In genomic region chr1:212670882-212671281, GRCh38 we compare ENCODE assay signal across 20 cellular contexts. TPM values are rescaled to one million over a fixed set of nuclear protein-coding genes. Genes with fewer than 3 reads are reported as not detected.
DNase-seq lines count a peak whose midpoint lies in the region; ATAC-seq, FAIRE-seq and TF ChIP-seq lines count a peak whose summit lies in the region.
"Had no signal": no experiment of that assay in that cellular context is flagged by ENCODE, and none has a peak within 500 bp of the region (broad histone marks: within the 10 kb centered on the region; RNA-seq: fewer than 3 reads in every experiment).

No MANE protein-coding gene starts in this region.

- DNase-seq in GM23338 (ENCODE audit: low spot score): no peak
- DNase-seq in NB4 (ENCODE audit: low read depth): no peak
- no peak for DNase-seq in H1 (ENCODE audit: low read depth in 1 of 2, low spot score in 2 of 2)
- DNase-seq in trophoblast cell: peak in 1 of 2 donors; percentile 7
- DNase-seq in GM10266 (ENCODE audit: extremely low spot score): no peak
- DNase-seq in H9: no peak
- DNase-seq in GM20000 (ENCODE audit: low spot score): no peak
- DNase-seq: activated CD4-positive, alpha-beta T cell treated with anti-CD3 and anti-CD28 coated beads, Interleukin-2, amount 50 U/mL, for 48 hours; activated CD4-positive, CD25-positive, alpha-beta regulatory T cell; activated gamma-delta T cell; dermis blood vessel endothelial cell; nephron progenitor cell; stimulated activated CD4-positive, alpha-beta T cell treated with anti-CD3 and anti-CD28 coated beads, Interleukin-2, amount 100 ng/mL, for 48 hours had no signal

- no peak overlapping the region for H3K14ac ChIP-seq in H1 (ENCODE audit: insufficient read length)
- H3K14ac ChIP-seq in trophoblast cell (ENCODE audit: low read length): no peak overlapping the region
- no peak overlapping the region for H3K14ac ChIP-seq in H9 (ENCODE audit: insufficient read depth, low read length)

- H3K56ac ChIP-seq in H1 (replicated peaks; ENCODE audit: insufficient read length, low read depth, low read length): no peak overlapping the region
- H3K56ac ChIP-seq in H9 (ENCODE audit: insufficient read length, low read depth, low read length): no peak overlapping the region

- no peak for ATAC-seq in GM23338
- no peak for ATAC-seq in GM21360 (IDR thresholded peaks at IDR 0.05; ENCODE audit: unreplicated experiment)

- peaks cover 14% of the 10 kb centered on the region for H3K4me1 ChIP-seq in GM23338 (ENCODE audit: insufficient read depth)
- H3K4me1 ChIP-seq in H1 (replicated peaks in 1 of 4; ENCODE audit: control insufficient read depth in 3 of 4, insufficient read depth in 4 of 4, low read length in 3 of 4): peaks cover 0 to 8% (median 6%) of the 10 kb centered on the region in 4 experiments; a peak in 3 of 7 replicates
- H3K4me1 ChIP-seq in trophoblast cell (ENCODE audit: control insufficient read depth in 1 of 2, insufficient read depth in 2 of 2, low read length in 2 of 2): peaks cover 7 to 16% of the 10 kb centered on the region in 2 experiments
- H3K4me1 ChIP-seq in H9 (ENCODE audit: insufficient read depth, low read length): peaks cover 9% of the 10 kb centered on the region; the same call in 1 of the 2 replicates

- H3K9me3 ChIP-seq in H1 (ENCODE audit: insufficient read depth in 2 of 2, low read depth in 1 of 2, low read length in 1 of 2) (no peaks in the 10 kb centered on the region), trophoblast cell (ENCODE audit: insufficient read depth, low read depth, low read length) (no peaks in the 10 kb centered on the region), H9 (ENCODE audit: control insufficient read depth, low read depth, low read length) (no peaks in the 10 kb centered on the region)
- H3K9me3 ChIP-seq: heart left ventricle, MG63, tibial nerve had no signal

- H4K8ac ChIP-seq in H1 (ENCODE audit: extremely low read depth, insufficient read depth, low read length) (no peak overlapping the region), trophoblast cell (ENCODE audit: low read depth, low read length) (no peak overlapping the region), H9 (replicated peaks; ENCODE audit: insufficient read length, low read depth, low read length) (no peak overlapping the region)

- no peak overlapping the region for H2BK120ac ChIP-seq in H1 (replicated peaks; ENCODE audit: low read depth, low read length)
- H2BK120ac ChIP-seq in trophoblast cell (ENCODE audit: insufficient read depth, low read length, poor library complexity): no peak overlapping the region
- no peak overlapping the region for H2BK120ac ChIP-seq in H9 (ENCODE audit: low read depth, low read length, poor library complexity, severe bottlenecking)

- H3K4me1 Mint-ChIP-seq in GM23338: peaks cover 38% of the 10 kb centered on the region
- peaks cover 17 to 21% of the 10 kb centered on the region in 2 experiments for H3K4me1 Mint-ChIP-seq in H9

- no peaks in the 10 kb centered on the region for H3K9me2 ChIP-seq in GM23338 (ENCODE audit: insufficient read depth)

- POLR2A ChIA-PET in H1 (lab: Charles Lee; ENCODE audit: partially characterized antibody): interaction anchor here (1.0 to 2.1 kb wide), 3 partner anchors 13 to 239 kb away, joined by 3 to 7 read pairs (median 7); partner anchors contain the start of gene ATF3

- peak overlapping the region; percentile 58 for H2AFZ ChIP-seq in GM23338
- H2AFZ ChIP-seq in H1 (ENCODE audit: low read length): peak overlapping the region; percentile 82; the same call in 1 of the 2 replicates
- no peak overlapping the region for H2AFZ ChIP-seq in trophoblast cell (ENCODE audit: insufficient read depth, low read length, poor library complexity)
- H2AFZ ChIP-seq in H9 (ENCODE audit: low read length): no peak overlapping the region

- no peak overlapping the region for H4K12ac ChIP-seq in trophoblast cell (ENCODE audit: low read depth, low read length)

- H2BK15ac ChIP-seq in H1 (ENCODE audit: low read length) (no peak overlapping the region), H9 (ENCODE audit: low read depth, low read length) (no peak overlapping the region)

- H3K4me3 ChIP-seq in GM23338: no peak overlapping the region
- H3K4me3 ChIP-seq in NB4 (ENCODE audit: low read depth, low read length): peak overlapping the region; percentile 16
- H3K4me3 ChIP-seq in H1 (ENCODE audit: extremely low read depth in 1 of 4, insufficient read depth in 2 of 4, low read depth in 3 of 4, low read length in 4 of 4): no peak overlapping the region
- no peak overlapping the region for H3K4me3 ChIP-seq in trophoblast cell (ENCODE audit: low read depth, low read length)
- H3K4me3 ChIP-seq: heart left ventricle, MG63, skin epidermis, tibial nerve had no signal

- H3K23ac ChIP-seq in H1 (ENCODE audit: insufficient read length) (no peak overlapping the region), trophoblast cell (ENCODE audit: low read length) (no peak overlapping the region), H9 (ENCODE audit: insufficient read length, low read depth, low read length) (no peak overlapping the region)

- FAIRE-seq in H1 (lab: Jason Lieb, UNC): no peak

- no peak overlapping the region for H2BK5ac ChIP-seq in H1 (ENCODE audit: low read depth, low read length)
- no peak overlapping the region for H2BK5ac ChIP-seq in trophoblast cell (ENCODE audit: low read depth, low read length, poor library complexity)
- H2BK5ac ChIP-seq in H9 (ENCODE audit: insufficient read length, low read length): no peak overlapping the region

- H3K18ac ChIP-seq in H1 (ENCODE audit: extremely low read depth, low read length) (no peak overlapping the region), trophoblast cell (ENCODE audit: low read length) (no peak overlapping the region), H9 (ENCODE audit: insufficient read length, low read depth, low read length) (no peak overlapping the region)

- H2BK12ac ChIP-seq in H1 (ENCODE audit: low read depth, low read length): 0 out of 2 replicates have a peak overlapping the region, but pooled peaks have one; percentile 56
- H2BK12ac ChIP-seq in trophoblast cell (ENCODE audit: low read length): peak overlapping the region; percentile 75
- H2BK12ac ChIP-seq in H9 (ENCODE audit: insufficient read length, low read depth, low read length): no peak overlapping the region

- H4K5ac ChIP-seq in H1 (ENCODE audit: insufficient read length, low read depth, low read length) (no peak overlapping the region), H9 (ENCODE audit: insufficient read length, low read depth, low read length) (no peak overlapping the region)

- H3K79me1 ChIP-seq in H1 (ENCODE audit: low read depth, low read length): no peaks in the 10 kb centered on the region; the same call in 1 of the 2 replicates
- H3K79me1 ChIP-seq in trophoblast cell (ENCODE audit: low read length): peaks cover 4% of the 10 kb centered on the region
- no peaks in the 10 kb centered on the region for H3K79me1 ChIP-seq in H9 (ENCODE audit: insufficient read depth, low read depth, low read length, poor library complexity, severe bottlenecking)

- TF ChIP-seq POLR2A in NB4 (IDR thresholded peaks at IDR 0.05; ENCODE audit: extremely low read depth, insufficient read length) (no peak), H1 (IDR thresholded peaks at IDR 0.05; ENCODE audit: control extremely low read depth in 1 of 2, low read depth in 2 of 2, low read length in 2 of 2) (no peak)

- no peak overlapping the region for H3K9ac ChIP-seq in H1 (replicated peaks in 1 of 4; ENCODE audit: extremely low read depth in 1 of 4, low read depth in 3 of 4, low read length in 3 of 4)
- no peak overlapping the region for H3K9ac ChIP-seq in trophoblast cell (ENCODE audit: low read length)
- no peak overlapping the region for H3K9ac ChIP-seq in H9 (ENCODE audit: extremely low read depth, insufficient read length, low read length)

- no peak overlapping the region for H4K91ac ChIP-seq in H1 (replicated peaks; ENCODE audit: insufficient read length, low read length)
- H4K91ac ChIP-seq in trophoblast cell (ENCODE audit: low read depth, low read length): no peak overlapping the region
- H4K91ac ChIP-seq in H9 (ENCODE audit: insufficient read length, low read depth, low read length): no peak overlapping the region

- no peak overlapping the region for H3T11ph ChIP-seq in H9 (ENCODE audit: low read length)

- no peak overlapping the region for H3K4ac ChIP-seq in H1 (replicated peaks; ENCODE audit: insufficient read length, low read depth, low read length)
- H3K4ac ChIP-seq in trophoblast cell (ENCODE audit: low read depth, low read length): no peak overlapping the region
- H3K4ac ChIP-seq in H9 (ENCODE audit: low read depth, low read length): no peak overlapping the region

- H3K9me3 Mint-ChIP-seq in GM23338 (no peaks in the 10 kb centered on the region), H9 (no peaks in the 10 kb centered on the region; a peak in 1 of 5 replicates)
- H3K9me3 Mint-ChIP-seq: nephron progenitor cell; stimulated activated naive CD8-positive, alpha-beta T cell treated with anti-CD3 and anti-CD28 coated beads, Interleukin-15, Interleukin-2, amounts not matched to agents 100 ng/mL and 50 ng/mL, for 24 hours had no signal

- H3K4me2 ChIP-seq in GM23338 (no peak overlapping the region), H1 (ENCODE audit: insufficient read depth in 1 of 2, low read depth in 2 of 2, low read length in 2 of 2) (no peak overlapping the region), trophoblast cell (ENCODE audit: low read length) (no peak overlapping the region), H9 (ENCODE audit: insufficient read depth, insufficient read length, low read length) (no peak overlapping the region)

- TF ChIP-seq EP300 in H1 (IDR thresholded peaks at IDR 0.05; ENCODE audit: borderline replicate concordance in 1 of 2, low read depth in 2 of 2, low read length in 2 of 2): no peak

- TF ChIP-seq CTCF in GM23338 (conservative IDR thresholded peaks at IDR 0.05; ENCODE audit: low read depth in 2 of 2): no peak
- no peak for TF ChIP-seq CTCF in NB4 (IDR thresholded peaks at IDR 0.05; ENCODE audit: low read depth, low read length)
- no peak for TF ChIP-seq CTCF in H1 (IDR thresholded peaks at IDR 0.05; ENCODE audit: control extremely low read depth in 1 of 3, insufficient read depth in 1 of 3, low read depth in 1 of 3, low read length in 3 of 3)
- no peak for TF ChIP-seq CTCF in GM10266 (IDR thresholded peaks at IDR 0.05; ENCODE audit: control insufficient read depth, insufficient read depth, low read depth, missing control alignments)
- no peak for TF ChIP-seq CTCF in H9 (conservative IDR thresholded peaks at IDR 0.05)
- no peak for TF ChIP-seq CTCF in GM20000 (IDR thresholded peaks at IDR 0.05; ENCODE audit: extremely low read depth, missing control alignments)

- H3K23me2 ChIP-seq in H1 (ENCODE audit: low read depth, low read length): no peaks in the 10 kb centered on the region
- H3K23me2 ChIP-seq in H9 (ENCODE audit: insufficient read length, low read depth, low read length, poor library complexity, severe bottlenecking): no peaks in the 10 kb centered on the region

- H4K20me1 ChIP-seq in GM23338 (replicated peaks; ENCODE audit: insufficient read depth) (no peaks in the 10 kb centered on the region), H1 (replicated peaks in 1 of 2; ENCODE audit: control insufficient read depth in 1 of 2, insufficient read depth in 2 of 2, low read length in 2 of 2) (no peaks in the 10 kb centered on the region), H9 (ENCODE audit: control insufficient read depth, insufficient read depth, insufficient read length) (no peaks in the 10 kb centered on the region)

- CTCF ChIA-PET in H1 (lab: Charles Lee; ENCODE audit: partially characterized antibody): interaction anchor here (0.5 to 2.6 kb wide), 12 partner anchors 17 to 325 kb away, joined by 3 to 10 read pairs (median 3); no protein-coding TSS in a partner anchor

- H3K4me3 Mint-ChIP-seq in GM23338 (no peak overlapping the region), H9 (no peak overlapping the region)
- H3K4me3 Mint-ChIP-seq: nephron progenitor cell; stimulated activated naive CD8-positive, alpha-beta T cell treated with anti-CD3 and anti-CD28 coated beads, Interleukin-15, Interleukin-2, amounts not matched to agents 100 ng/mL and 50 ng/mL, for 24 hours had no signal

- TF ChIP-seq RAD21 in H1 (IDR thresholded peaks at IDR 0.05 in 1 of 2, conservative IDR thresholded peaks at IDR 0.05 in 1 of 2; ENCODE audit: low read depth in 2 of 2, low read length in 2 of 2): no peak

- H2BK20ac ChIP-seq in H1 (ENCODE audit: low read length) (no peak overlapping the region), H9 (ENCODE audit: low read depth, low read length, poor library complexity, severe bottlenecking) (no peak overlapping the region)

- no peak overlapping the region for H2AK5ac ChIP-seq in H1 (ENCODE audit: low read depth, low read length)
- no peak overlapping the region for H2AK5ac ChIP-seq in trophoblast cell (ENCODE audit: low read length)
- no peak overlapping the region for H2AK5ac ChIP-seq in H9 (ENCODE audit: insufficient read length, low read length)

- H3K36me3 ChIP-seq in GM23338 (ENCODE audit: insufficient read depth) (no peaks in the 10 kb centered on the region), H1 (ENCODE audit: control insufficient read depth in 2 of 4, insufficient read depth in 4 of 4, low read length in 3 of 4) (no peaks in the 10 kb centered on the region), trophoblast cell (ENCODE audit: control insufficient read depth in 1 of 2, insufficient read depth in 2 of 2, low read length in 2 of 2) (no peaks in the 10 kb centered on the region)
- H3K36me3 ChIP-seq: heart left ventricle, MG63, tibial nerve had no signal

- H3K36me3 Mint-ChIP-seq in GM23338 (ENCODE audit: low read depth): no peaks in the 10 kb centered on the region
- H3K36me3 Mint-ChIP-seq in H9 (ENCODE audit: insufficient read depth in 1 of 3, low read depth in 3 of 3): no peaks in the 10 kb centered on the region

- H3K27me3 ChIP-seq in GM23338 (ENCODE audit: insufficient read depth) (peaks cover 9% of the 10 kb centered on the region), H1 (replicated peaks in 1 of 4; ENCODE audit: control insufficient read depth in 3 of 4, extremely low read depth in 1 of 4, insufficient read depth in 3 of 4, low read length in 3 of 4) (peaks cover 0 to 7% (median 4%) of the 10 kb centered on the region in 4 experiments; a peak in 4 of 7 replicates), trophoblast cell (ENCODE audit: insufficient read depth, low read length) (no peaks in the 10 kb centered on the region), H9 (ENCODE audit: insufficient read depth, low read length) (peaks cover 2% of the 10 kb centered on the region; the same call in 1 of the 2 replicates)
- H3K27me3 ChIP-seq: tibial nerve had no signal

- H3K27ac ChIP-seq in GM23338 (ENCODE audit: low read depth) (0 out of 2 replicates have a peak overlapping the region, but pooled peaks have one; percentile 10), H1 (ENCODE audit: low read depth, low read length) (no peak overlapping the region), trophoblast cell (ENCODE audit: low read depth, low read length) (no peak overlapping the region), H9 (ENCODE audit: insufficient read length, low read depth, low read length) (no peak overlapping the region)
- H3K27ac ChIP-seq: tibial nerve had no signal

- H3K27ac Mint-ChIP-seq in GM23338: peak overlapping the region; percentile 76; the same call in 1 of the 2 replicates
- no peak overlapping the region for H3K27ac Mint-ChIP-seq in H9
- H3K27ac Mint-ChIP-seq: nephron progenitor cell; progenitor cell of endocrine pancreas; stimulated activated naive CD8-positive, alpha-beta T cell treated with anti-CD3 and anti-CD28 coated beads, Interleukin-15, Interleukin-2, amounts not matched to agents 100 ng/mL and 50 ng/mL, for 24 hours had no signal

- H3K27me3 Mint-ChIP-seq in GM23338 (ENCODE audit: insufficient read depth, low read depth, poor library complexity): peaks cover 11% of the 10 kb centered on the region
- peaks cover 19% of the 10 kb centered on the region for H3K27me3 Mint-ChIP-seq in H9 (ENCODE audit: low read depth)

- no peaks in the 10 kb centered on the region for H3F3A ChIP-seq in GM23338 (replicated peaks; ENCODE audit: low read depth)

- H3K79me2 ChIP-seq in GM23338 (replicated peaks; ENCODE audit: insufficient read depth) (no peaks in the 10 kb centered on the region), H1 (ENCODE audit: control insufficient read depth in 1 of 2, insufficient read depth in 2 of 2, low read length in 2 of 2) (no peaks in the 10 kb centered on the region), trophoblast cell (ENCODE audit: control insufficient read depth, insufficient read depth, low read length, poor library complexity) (no peaks in the 10 kb centered on the region), H9 (ENCODE audit: insufficient read depth, low read length) (no peaks in the 10 kb centered on the region)

RNA-seq across cellular contexts. Expression of gene BATF3, which starts 28.8 kb away (rescaled TPM):
- total RNA-seq in GM23338 (2014; rRNA removed; shearing (Covaris generic)): 3.6 and 6.8 TPM in 2 replicates
- polyA plus RNA-seq in GM23338 (2016; fragmentation: Nextera tagmentation; extraction: Ambion mirVana): 7.8 and 8.6 TPM in 2 replicates
- 6.3 and 7.3 TPM in 2 replicates for total RNA-seq in H1 (2021; fragmentation: NEBNext Ultra II Directional; extraction: Animal tissue kit (Norgen Biotek cat#: 25700))
- polyA plus RNA-seq in H1 (2011; rRNA removed): 6.3 and 6.6 TPM in 2 replicates
- 3.3 TPM for polyA plus RNA-seq in H1 (2011; cell fraction: cytosol; rRNA removed)
- polyA plus RNA-seq in H1 (2011; cell fraction: nucleus; rRNA removed): 2.7 TPM
- polyA plus RNA-seq in H1 (2012, experiment 1 of 2): 0.98 to 5.7 TPM (median 3.4 TPM) in 4 replicates
- polyA plus RNA-seq in H1 (2012, experiment 2 of 2): 5.9 TPM
- polyA plus RNA-seq in H1 (2013, experiment 1 of 2): 6.0 TPM
- polyA plus RNA-seq in H1 (2013, experiment 2 of 2): 6.4 TPM
- 0.56 and 0.98 TPM in 2 replicates for polyA minus RNA-seq in H1 (2011; rRNA and poly(A)+ RNA removed)
- polyA minus RNA-seq in H1 (2011; cell fraction: cytosol; rRNA and poly(A)+ RNA removed): not detected
- polyA minus RNA-seq in H1 (2011; cell fraction: nucleus; rRNA and poly(A)+ RNA removed): 2.1 TPM
- 1.3 and 1.6 TPM in 2 replicates for polyA plus RNA-seq in trophoblast cell (2013)
- 2.1 and 2.2 TPM in 2 replicates for total RNA-seq in H9 (2021)

Comparison
In these comparisons a context has a peak if more than half of its experiments do, and no peak if none do; other contexts are left out.
1. H2AFZ ChIP-seq: peak in GM23338 (single experiment) and H1 (single experiment); none in trophoblast cell (single experiment) and H9 (single experiment).